Comparison of ENCODE assay signal across 1 cellular context in genomic region chr17:77385750-77386501, GRCh38.
TF ChIP-seq lines count a peak whose summit lies in the region.

No MANE protein-coding gene starts in this region.

TF ChIP-seq in HepG2, 621 proteins besides CTCF, POLR2A, EP300 and RAD21 (continued from another document and continues in another):
- TF ChIP-seq, protein P1, sequence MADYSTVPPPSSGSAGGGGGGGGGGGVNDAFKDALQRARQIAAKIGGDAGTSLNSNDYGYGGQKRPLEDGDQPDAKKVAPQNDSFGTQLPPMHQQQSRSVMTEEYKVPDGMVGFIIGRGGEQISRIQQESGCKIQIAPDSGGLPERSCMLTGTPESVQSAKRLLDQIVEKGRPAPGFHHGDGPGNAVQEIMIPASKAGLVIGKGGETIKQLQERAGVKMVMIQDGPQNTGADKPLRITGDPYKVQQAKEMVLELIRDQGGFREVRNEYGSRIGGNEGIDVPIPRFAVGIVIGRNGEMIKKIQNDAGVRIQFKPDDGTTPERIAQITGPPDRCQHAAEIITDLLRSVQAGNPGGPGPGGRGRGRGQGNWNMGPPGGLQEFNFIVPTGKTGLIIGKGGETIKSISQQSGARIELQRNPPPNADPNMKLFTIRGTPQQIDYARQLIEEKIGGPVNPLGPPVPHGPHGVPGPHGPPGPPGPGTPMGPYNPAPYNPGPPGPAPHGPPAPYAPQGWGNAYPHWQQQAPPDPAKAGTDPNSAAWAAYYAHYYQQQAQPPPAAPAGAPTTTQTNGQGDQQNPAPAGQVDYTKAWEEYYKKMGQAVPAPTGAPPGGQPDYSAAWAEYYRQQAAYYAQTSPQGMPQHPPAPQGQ (CRISPR knock-in tag; IDR thresholded peaks at IDR 0.05; ENCODE audit: borderline replicate concordance) = no peak
- TF ChIP-seq ZNF775 (CRISPR knock-in tag; IDR thresholded peaks at IDR 0.05; ENCODE audit: borderline replicate concordance) = no peak
- 0 out of 2 replicates have a peak, but pooled peaks have one; percentile 9 for TF ChIP-seq SPEN (CRISPR knock-in tag; IDR thresholded peaks at IDR 0.05; ENCODE audit: low read depth)
- TF ChIP-seq GRHL1 (CRISPR knock-in tag; conservative IDR thresholded peaks at IDR 0.05) = no peak
- no peak for TF ChIP-seq ZNF326 (CRISPR knock-in tag; IDR thresholded peaks at IDR 0.05; ENCODE audit: borderline replicate concordance)
- TF ChIP-seq CEBPB (IDR thresholded peaks at IDR 0.05; ENCODE audit: borderline replicate concordance, low read depth, low read length) = no peak
- no peak for TF ChIP-seq TEF (CRISPR knock-in tag; IDR thresholded peaks at IDR 0.05)
- TF ChIP-seq, protein P2, sequence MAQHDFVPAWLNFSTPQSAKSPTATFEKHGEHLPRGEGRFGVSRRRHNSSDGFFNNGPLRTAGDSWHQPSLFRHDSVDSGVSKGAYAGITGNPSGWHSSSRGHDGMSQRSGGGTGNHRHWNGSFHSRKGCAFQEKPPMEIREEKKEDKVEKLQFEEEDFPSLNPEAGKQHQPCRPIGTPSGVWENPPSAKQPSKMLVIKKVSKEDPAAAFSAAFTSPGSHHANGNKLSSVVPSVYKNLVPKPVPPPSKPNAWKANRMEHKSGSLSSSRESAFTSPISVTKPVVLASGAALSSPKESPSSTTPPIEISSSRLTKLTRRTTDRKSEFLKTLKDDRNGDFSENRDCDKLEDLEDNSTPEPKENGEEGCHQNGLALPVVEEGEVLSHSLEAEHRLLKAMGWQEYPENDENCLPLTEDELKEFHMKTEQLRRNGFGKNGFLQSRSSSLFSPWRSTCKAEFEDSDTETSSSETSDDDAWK (CRISPR knock-in tag; IDR thresholded peaks at IDR 0.05) = no peak
- no peak for TF ChIP-seq ZNF230 (CRISPR knock-in tag; IDR thresholded peaks at IDR 0.05)
- TF ChIP-seq POGK (CRISPR knock-in tag; conservative IDR thresholded peaks at IDR 0.05) = no peak
- no peak for TF ChIP-seq CENPT (CRISPR knock-in tag; IDR thresholded peaks at IDR 0.05; ENCODE audit: low read depth)
- no peak for TF ChIP-seq ZNF207 (IDR thresholded peaks at IDR 0.05; ENCODE audit: borderline replicate concordance)
- no peak for TF ChIP-seq MTA1 (CRISPR knock-in tag; IDR thresholded peaks at IDR 0.05; ENCODE audit: borderline replicate concordance)
- TF ChIP-seq ZNF713 (CRISPR knock-in tag; IDR thresholded peaks at IDR 0.05) = no peak
- no peak for TF ChIP-seq KLF11 (CRISPR knock-in tag; IDR thresholded peaks at IDR 0.05)
- TF ChIP-seq HNRNPL (IDR thresholded peaks at IDR 0.05; ENCODE audit: low read depth, low read length) = peak; percentile 57; the same call in 1 of the 2 replicates
- TF ChIP-seq, protein P3, sequence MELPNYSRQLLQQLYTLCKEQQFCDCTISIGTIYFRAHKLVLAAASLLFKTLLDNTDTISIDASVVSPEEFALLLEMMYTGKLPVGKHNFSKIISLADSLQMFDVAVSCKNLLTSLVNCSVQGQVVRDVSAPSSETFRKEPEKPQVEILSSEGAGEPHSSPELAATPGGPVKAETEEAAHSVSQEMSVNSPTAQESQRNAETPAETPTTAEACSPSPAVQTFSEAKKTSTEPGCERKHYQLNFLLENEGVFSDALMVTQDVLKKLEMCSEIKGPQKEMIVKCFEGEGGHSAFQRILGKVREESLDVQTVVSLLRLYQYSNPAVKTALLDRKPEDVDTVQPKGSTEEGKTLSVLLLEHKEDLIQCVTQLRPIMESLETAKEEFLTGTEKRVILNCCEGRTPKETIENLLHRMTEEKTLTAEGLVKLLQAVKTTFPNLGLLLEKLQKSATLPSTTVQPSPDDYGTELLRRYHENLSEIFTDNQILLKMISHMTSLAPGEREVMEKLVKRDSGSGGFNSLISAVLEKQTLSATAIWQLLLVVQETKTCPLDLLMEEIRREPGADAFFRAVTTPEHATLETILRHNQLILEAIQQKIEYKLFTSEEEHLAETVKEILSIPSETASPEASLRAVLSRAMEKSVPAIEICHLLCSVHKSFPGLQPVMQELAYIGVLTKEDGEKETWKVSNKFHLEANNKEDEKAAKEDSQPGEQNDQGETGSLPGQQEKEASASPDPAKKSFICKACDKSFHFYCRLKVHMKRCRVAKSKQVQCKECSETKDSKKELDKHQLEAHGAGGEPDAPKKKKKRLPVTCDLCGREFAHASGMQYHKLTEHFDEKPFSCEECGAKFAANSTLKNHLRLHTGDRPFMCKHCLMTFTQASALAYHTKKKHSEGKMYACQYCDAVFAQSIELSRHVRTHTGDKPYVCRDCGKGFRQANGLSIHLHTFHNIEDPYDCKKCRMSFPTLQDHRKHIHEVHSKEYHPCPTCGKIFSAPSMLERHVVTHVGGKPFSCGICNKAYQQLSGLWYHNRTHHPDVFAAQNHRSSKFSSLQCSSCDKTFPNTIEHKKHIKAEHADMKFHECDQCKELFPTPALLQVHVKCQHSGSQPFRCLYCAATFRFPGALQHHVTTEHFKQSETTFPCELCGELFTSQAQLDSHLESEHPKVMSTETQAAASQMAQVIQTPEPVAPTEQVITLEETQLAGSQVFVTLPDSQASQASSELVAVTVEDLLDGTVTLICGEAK (IDR thresholded peaks at IDR 0.05) = no peak
- TF ChIP-seq, protein P3 (CRISPR knock-in tag; IDR thresholded peaks at IDR 0.05) = no peak
- no peak for TF ChIP-seq ZNF354B (CRISPR knock-in tag; IDR thresholded peaks at IDR 0.05)
- TF ChIP-seq ATF1 (CRISPR knock-in tag; IDR thresholded peaks at IDR 0.05) = no peak
- TF ChIP-seq ZNF292 (CRISPR knock-in tag; IDR thresholded peaks at IDR 0.05; ENCODE audit: borderline replicate concordance, low read depth) = no peak
- no peak for TF ChIP-seq ZNF616 (CRISPR knock-in tag; IDR thresholded peaks at IDR 0.05; ENCODE audit: low read depth)
- TF ChIP-seq SMAD9 (CRISPR knock-in tag; IDR thresholded peaks at IDR 0.05) = no peak
- no peak for TF ChIP-seq YEATS2 (CRISPR knock-in tag; IDR thresholded peaks at IDR 0.05; ENCODE audit: borderline replicate concordance)
- TF ChIP-seq RORA (CRISPR knock-in tag; IDR thresholded peaks at IDR 0.05) = no peak
- TF ChIP-seq SMAD1 (CRISPR knock-in tag; IDR thresholded peaks at IDR 0.05; ENCODE audit: borderline replicate concordance, low read depth) = no peak
- TF ChIP-seq CREB1 (IDR thresholded peaks at IDR 0.05) = no peak
- TF ChIP-seq CREB1 (CRISPR knock-in tag; IDR thresholded peaks at IDR 0.05) = no peak
- no peak for TF ChIP-seq ZSCAN30 (CRISPR knock-in tag; IDR thresholded peaks at IDR 0.05)
- no peak for TF ChIP-seq RFXANK (CRISPR knock-in tag; IDR thresholded peaks at IDR 0.05)
- no peak for TF ChIP-seq SAP130 (CRISPR knock-in tag; IDR thresholded peaks at IDR 0.05; ENCODE audit: low read depth)
- TF ChIP-seq, protein P4, sequence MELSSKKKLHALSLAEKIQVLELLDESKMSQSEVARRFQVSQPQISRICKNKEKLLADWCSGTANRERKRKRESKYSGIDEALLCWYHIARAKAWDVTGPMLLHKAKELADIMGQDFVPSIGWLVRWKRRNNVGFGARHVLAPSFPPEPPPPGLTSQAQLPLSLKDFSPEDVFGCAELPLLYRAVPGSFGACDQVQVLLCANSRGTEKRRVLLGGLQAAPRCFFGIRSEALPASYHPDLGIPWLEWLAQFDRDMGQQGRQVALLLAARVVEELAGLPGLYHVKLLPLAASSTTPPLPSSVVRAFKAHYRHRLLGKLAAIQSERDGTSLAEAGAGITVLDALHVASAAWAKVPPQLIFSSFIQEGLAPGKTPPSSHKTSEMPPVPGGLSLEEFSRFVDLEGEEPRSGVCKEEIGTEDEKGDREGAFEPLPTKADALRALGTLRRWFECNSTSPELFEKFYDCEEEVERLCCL (CRISPR knock-in tag; IDR thresholded peaks at IDR 0.05; ENCODE audit: borderline replicate concordance) = no peak
- no peak for TF ChIP-seq GATAD2A (CRISPR knock-in tag; IDR thresholded peaks at IDR 0.05)
- TF ChIP-seq BORCS8-MEF2B (CRISPR knock-in tag; IDR thresholded peaks at IDR 0.05) = peak; percentile 45; the same call in 1 of the 2 replicates
- TF ChIP-seq SP5 (CRISPR knock-in tag; IDR thresholded peaks at IDR 0.05; ENCODE audit: borderline replicate concordance, low read depth) = no peak
- no peak for TF ChIP-seq ZNF484 (CRISPR knock-in tag; IDR thresholded peaks at IDR 0.05; ENCODE audit: borderline replicate concordance, low read depth)
- no peak for TF ChIP-seq ZIK1 (CRISPR knock-in tag; IDR thresholded peaks at IDR 0.05; ENCODE audit: borderline replicate concordance, low read depth)
- TF ChIP-seq CREM (IDR thresholded peaks at IDR 0.05) = no peak
- no peak for TF ChIP-seq CREM (CRISPR knock-in tag; IDR thresholded peaks at IDR 0.05)
- no peak for TF ChIP-seq HBP1 (CRISPR knock-in tag; IDR thresholded peaks at IDR 0.05; ENCODE audit: low read depth)
- no peak for TF ChIP-seq ZNF841 (CRISPR knock-in tag; IDR thresholded peaks at IDR 0.05; ENCODE audit: borderline replicate concordance)
- no peak for TF ChIP-seq KAT7 (CRISPR knock-in tag; IDR thresholded peaks at IDR 0.05; ENCODE audit: borderline replicate concordance)
- TF ChIP-seq, protein P5, sequence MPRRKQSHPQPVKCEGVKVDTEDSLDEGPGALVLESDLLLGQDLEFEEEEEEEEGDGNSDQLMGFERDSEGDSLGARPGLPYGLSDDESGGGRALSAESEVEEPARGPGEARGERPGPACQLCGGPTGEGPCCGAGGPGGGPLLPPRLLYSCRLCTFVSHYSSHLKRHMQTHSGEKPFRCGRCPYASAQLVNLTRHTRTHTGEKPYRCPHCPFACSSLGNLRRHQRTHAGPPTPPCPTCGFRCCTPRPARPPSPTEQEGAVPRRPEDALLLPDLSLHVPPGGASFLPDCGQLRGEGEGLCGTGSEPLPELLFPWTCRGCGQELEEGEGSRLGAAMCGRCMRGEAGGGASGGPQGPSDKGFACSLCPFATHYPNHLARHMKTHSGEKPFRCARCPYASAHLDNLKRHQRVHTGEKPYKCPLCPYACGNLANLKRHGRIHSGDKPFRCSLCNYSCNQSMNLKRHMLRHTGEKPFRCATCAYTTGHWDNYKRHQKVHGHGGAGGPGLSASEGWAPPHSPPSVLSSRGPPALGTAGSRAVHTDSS (CRISPR knock-in tag; conservative IDR thresholded peaks at IDR 0.05) = no peak
- TF ChIP-seq ZSCAN20 (CRISPR knock-in tag; IDR thresholded peaks at IDR 0.05; ENCODE audit: borderline replicate concordance) = no peak
- no peak for TF ChIP-seq ZFP82 (CRISPR knock-in tag; IDR thresholded peaks at IDR 0.05; ENCODE audit: borderline replicate concordance)
